In genomic region chr5:36607114-36607561, GRCh38 we compare ENCODE assay signal across 9 cellular contexts.
DNase-seq lines count a peak whose midpoint lies in the region; ATAC-seq and FAIRE-seq lines count a peak whose summit lies in the region.
"Had no signal": no experiment of that assay in that cellular context is flagged by ENCODE, and none has a peak within 500 bp of the region (broad histone marks: within the 10 kb centered on the region; RNA-seq: fewer than 3 reads in every experiment).

No MANE protein-coding gene starts in this region.

- no peak overlapping the region for H3K27ac Mint-ChIP-seq in T-helper 2 cell treated with Interferon-gamma antibody and Interleukin-4, amounts not matched to agents 5 μg/mL and 100 μg/mL, for 36 hours

- peak overlapping the region; percentile 62 for H3K4me3 Mint-ChIP-seq in T-helper 2 cell treated with Interferon-gamma antibody and Interleukin-4, amounts not matched to agents 5 μg/mL and 100 μg/mL, for 36 hours

- H3K36me3 ChIP-seq in mucosa of stomach (ENCODE audit: control insufficient read depth, insufficient read depth, low read length) = no peaks in the 10 kb centered on the region

- no peak for DNase-seq in T-helper 2 cell treated with Interferon-gamma antibody and Interleukin-4, amounts not matched to agents 5 μg/mL and 100 μg/mL, for 36 hours (ENCODE audit: low spot score)
- no peak for DNase-seq in T-helper 2 cell
- DNase-seq in RCC 7860 (ENCODE audit: low spot score) = peak; percentile 27
- DNase-seq in epidermal melanocyte (ENCODE audit: insufficient read length, low spot score) = peak; percentile 36
- DNase-seq in NCI-H510A treated with DMSO at 0.1 percent for 48 hours (lab: John Stamatoyannopoulos, UW) = no peak
- no peak for DNase-seq in cerebellar nuclear complex (lab: John Stamatoyannopoulos, UW)

- peak overlapping the region; percentile 44 for H3K4me3 ChIP-seq in mucosa of stomach (ENCODE audit: low read length)

- H3K4me1 Mint-ChIP-seq in T-helper 2 cell treated with Interferon-gamma antibody and Interleukin-4, amounts not matched to agents 5 μg/mL and 100 μg/mL, for 36 hours (ENCODE audit: low read depth) = peaks cover 15% of the 10 kb centered on the region

- H3K9ac ChIP-seq in mucosa of stomach (ENCODE audit: low read length) = peak overlapping the region; percentile 36

- H3K27me3 Mint-ChIP-seq in T-helper 2 cell treated with Interferon-gamma antibody and Interleukin-4, amounts not matched to agents 5 μg/mL and 100 μg/mL, for 36 hours (ENCODE audit: low read depth) = peaks cover 58% of the 10 kb centered on the region

- no peaks in the 10 kb centered on the region for H3K36me3 Mint-ChIP-seq in T-helper 2 cell treated with Interferon-gamma antibody and Interleukin-4, amounts not matched to agents 5 μg/mL and 100 μg/mL, for 36 hours (ENCODE audit: low read depth)

- H3K9me3 Mint-ChIP-seq in T-helper 2 cell treated with Interferon-gamma antibody and Interleukin-4, amounts not matched to agents 5 μg/mL and 100 μg/mL, for 36 hours = no peaks in the 10 kb centered on the region

- H3K27me3 ChIP-seq in mucosa of stomach (ENCODE audit: control insufficient read depth, insufficient read depth, low read length) = peaks cover 4% of the 10 kb centered on the region

- FAIRE-seq in RCC 7860 (lab: Jason Lieb, UNC) = peak; percentile 29
- FAIRE-seq: colon had no signal

- H3K4me1 ChIP-seq in mucosa of stomach (ENCODE audit: control insufficient read depth, insufficient read depth, low read length) = no peaks in the 10 kb centered on the region

- no peak for ATAC-seq in GM21447 (IDR thresholded peaks at IDR 0.05; ENCODE audit: unreplicated experiment)

- H3K9me3 ChIP-seq in mucosa of stomach (ENCODE audit: control insufficient read depth, low read length) = no peaks in the 10 kb centered on the region

Comparison
In these comparisons a context has a peak if more than half of its experiments do, and no peak if none do; other contexts are left out.
1. DNase-seq: peak in RCC 7860 (single experiment) and epidermal melanocyte (single experiment); none in T-helper 2 cell treated with Interferon-gamma antibody and Interleukin-4, amounts not matched to agents 5 μg/mL and 100 μg/mL, for 36 hours (single experiment), T-helper 2 cell (0 of 5), NCI-H510A treated with DMSO at 0.1 percent for 48 hours (single experiment) and cerebellar nuclear complex (0 of 2).